In the genomic region with DNA sequence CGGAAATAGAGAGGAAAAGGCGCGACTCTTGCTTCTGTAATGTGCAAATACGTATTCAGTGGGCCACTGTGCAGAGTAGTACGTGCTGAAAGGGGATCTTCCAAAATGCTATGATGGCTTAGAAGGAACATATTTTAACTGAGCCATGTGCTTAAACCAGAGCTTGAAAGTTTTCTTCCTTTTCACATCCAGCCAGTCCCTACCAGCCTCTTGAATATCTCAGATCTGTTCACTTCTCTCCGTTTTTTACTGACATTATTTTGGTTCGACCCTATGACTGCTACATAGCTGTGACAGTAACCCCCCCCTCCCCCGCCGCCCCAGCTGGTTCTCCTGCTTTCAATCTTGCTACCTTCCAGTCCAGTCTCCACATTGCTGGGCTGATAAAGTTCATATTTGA, we compare ENCODE assay signal across 8 cellular contexts. TPM values are rescaled to one million over a fixed set of nuclear protein-coding genes. Genes with fewer than 3 reads are reported as not detected.
DNase-seq lines count a peak whose midpoint lies in the region; ATAC-seq and TF ChIP-seq lines count a peak whose summit lies in the region.

No MANE protein-coding gene starts in this region.

- H3K4me1 Mint-ChIP-seq in endothelial cell (ENCODE audit: unreplicated experiment) (peaks cover 43% of the 10 kb centered on the region), progenitor cell of endocrine pancreas (ENCODE audit: low read depth) (peaks cover 20% of the 10 kb centered on the region)

- H3K36me3 Mint-ChIP-seq in endothelial cell (ENCODE audit: low read depth, unreplicated experiment), result peaks cover 7% of the 10 kb centered on the region
- H3K36me3 Mint-ChIP-seq in progenitor cell of endocrine pancreas (ENCODE audit: insufficient read depth), result no peaks in the 10 kb centered on the region

- intact Hi-C loops in PC-3 (cut with micrococcal nuclease), result no loop called here

- no peaks in the 10 kb centered on the region for H3K36me3 ChIP-seq in PC-3 (ENCODE audit: low read depth, low read length)

- H3K4me3 ChIP-seq in GM12864 (ENCODE audit: low read depth, low read length) (peak overlapping the region; percentile 98), PC-3 (ENCODE audit: low read length) (peak overlapping the region; percentile 83)

- H3K27ac ChIP-seq in PC-3 (ENCODE audit: low read length), result 0 out of 2 replicates have a peak overlapping the region, but pooled peaks have one; percentile 1

- peak overlapping the region; percentile 93 for H3K4me2 ChIP-seq in PC-3 (ENCODE audit: low read length)

- ATAC-seq in PC-3 (no peak), GM18861 (IDR thresholded peaks at IDR 0.05; ENCODE audit: unreplicated experiment) (no peak), GM18502 (IDR thresholded peaks at IDR 0.05; ENCODE audit: poor library complexity, unreplicated experiment) (no peak)

- H3K27ac Mint-ChIP-seq in endothelial cell (ENCODE audit: unreplicated experiment) (peak overlapping the region; percentile 25), progenitor cell of endocrine pancreas (no peak overlapping the region)

- peak overlapping the region; percentile 90 for H2AFZ ChIP-seq in PC-3 (ENCODE audit: low read length)

- H3K4me1 ChIP-seq in PC-3 (ENCODE audit: insufficient read depth, low read length), result peaks cover 27% of the 10 kb centered on the region

- H3K9ac ChIP-seq in PC-3 (ENCODE audit: low read length), result peak overlapping the region; percentile 65

- no peaks in the 10 kb centered on the region for H3K27me3 ChIP-seq in PC-3 (ENCODE audit: low read length)

- TF ChIP-seq CTCF in GM12864 (IDR thresholded peaks at IDR 0.05; ENCODE audit: low read depth, low read length, missing control alignments) (no peak), PC-3 (conservative IDR thresholded peaks at IDR 0.05; ENCODE audit: low read depth, low read length) (no peak), endothelial cell (IDR thresholded peaks at IDR 0.05; ENCODE audit: unreplicated experiment) (no peak), progenitor cell of endocrine pancreas (IDR thresholded peaks at IDR 0.05; ENCODE audit: unreplicated experiment) (no peak)

- TSS peak; percentile 48 for BruUV-seq in PC-3 (replicated peaks; lab: Mats Ljungman, UMichigan)

- POLR2A ChIA-PET in PC-3 (lab: Charles Lee; ENCODE audit: unreplicated experiment), result interaction anchor here (0.6 to 2.1 kb wide), 3 partner anchors 94 to 270 kb away, joined by 5 to 18 read pairs (median 6); partner anchors contain the start of gene PCF11

- no peaks in the 10 kb centered on the region for H3K9me3 ChIP-seq in PC-3 (ENCODE audit: low read length)

- peaks cover 72% of the 10 kb centered on the region for H3K79me2 ChIP-seq in PC-3 (ENCODE audit: low read length)

- H3K9me3 Mint-ChIP-seq in endothelial cell (ENCODE audit: unreplicated experiment) (no peaks in the 10 kb centered on the region), progenitor cell of endocrine pancreas (ENCODE audit: low read depth) (no peaks in the 10 kb centered on the region)

- no peak for DNase-seq in GM12864 (ENCODE audit: low read depth)
- no peak for DNase-seq in PC-3
- DNase-seq in endothelial cell (ENCODE audit: low spot score), result no peak
- no peak for DNase-seq in progenitor cell of endocrine pancreas (ENCODE audit: low spot score, unreplicated experiment)
- DNase-seq in middle frontal gyrus (ENCODE audit: extremely low spot score, low spot score), result no peak
- no peak for DNase-seq in NCI-H1105 (lab: John Stamatoyannopoulos, UW)

- CTCF ChIA-PET in PC-3 (lab: Charles Lee), result interaction anchor here (0.6 to 2.3 kb wide), 4 partner anchors 25 to 380 kb away, joined by 3 to 20 read pairs (median 4); no protein-coding TSS in a partner anchor

- H4K20me1 ChIP-seq in PC-3 (ENCODE audit: low read length), result 0 out of 2 replicates have a peak, but pooled peaks cover 3% of the 10 kb centered on the region

- no peaks in the 10 kb centered on the region for H3F3A ChIP-seq in PC-3 (ENCODE audit: low read length, unreplicated experiment)

- H3K27me3 Mint-ChIP-seq in endothelial cell (ENCODE audit: unreplicated experiment), result peaks cover 8% of the 10 kb centered on the region
- H3K27me3 Mint-ChIP-seq in progenitor cell of endocrine pancreas, result no peaks in the 10 kb centered on the region

- H3K4me3 Mint-ChIP-seq in endothelial cell (ENCODE audit: unreplicated experiment) (peak overlapping the region; percentile 100), progenitor cell of endocrine pancreas (ENCODE audit: low read depth) (peak overlapping the region; percentile 97)

- H3K9me2 ChIP-seq in PC-3 (replicated peaks; ENCODE audit: low read length), result no peaks in the 10 kb centered on the region

RNA-seq across cellular contexts. Expression of gene DDIAS, which starts 0.6 kb away (rescaled TPM):
- total RNA-seq in PC-3 (2014; rRNA removed), result 24.9 and 25.4 TPM in 2 replicates
- 11.2 TPM for total RNA-seq in endothelial cell (ENCODE audit: unreplicated experiment)
- 7.1 and 7.8 TPM in 2 replicates for total RNA-seq in progenitor cell of endocrine pancreas

RNA-seq across cellular contexts. Expression of gene PRCP, which starts 1.9 kb away (rescaled TPM):
- 36.6 and 51.5 TPM in 2 replicates for total RNA-seq in PC-3 (2014; rRNA removed)
- 445 TPM for total RNA-seq in endothelial cell (ENCODE audit: unreplicated experiment)
- 66.3 and 81.4 TPM in 2 replicates for total RNA-seq in progenitor cell of endocrine pancreas
